13 cellular contexts compared by ENCODE assay signal in genomic region chr11:105077141-105077790, GRCh38. TPM values are rescaled to one million over a fixed set of nuclear protein-coding genes. Genes with fewer than 3 reads are reported as not detected.
DNase-seq lines count a peak whose midpoint lies in the region; ATAC-seq, FAIRE-seq and TF ChIP-seq lines count a peak whose summit lies in the region.
"Not testable (repeated sequence)": the region's sequence is repeated elsewhere in the genome, so short reads cannot be mapped to it uniquely, and the experiment has no call there.
"Had no signal": no experiment of that assay in that cellular context is flagged by ENCODE, and none has a peak within 500 bp of the region (broad histone marks: within the 10 kb centered on the region; RNA-seq: fewer than 3 reads in every experiment).

No MANE protein-coding gene starts in this region.

- POLR2A ChIA-PET in activated CD4-positive, alpha-beta memory T cell treated with anti-CD3 and anti-CD28 coated beads for 36 hours (lab: Charles Lee): interaction anchor here (1.0 to 1.3 kb wide), 2 partner anchors 30 to 169 kb away, joined by 3 to 4 read pairs; no protein-coding TSS in a partner anchor

- H3K27ac Mint-ChIP-seq in activated CD4-positive, alpha-beta memory T cell treated with anti-CD3 and anti-CD28 coated beads for 36 hours; activated naive CD4-positive, alpha-beta T cell treated with anti-CD3 and anti-CD28 coated beads, Interleukin-2, amount 50 U/mL, for 72 hours: not testable (repeated sequence)

- intact Hi-C loops in activated CD4-positive, alpha-beta memory T cell treated with anti-CD3 and anti-CD28 coated beads for 36 hours (cut with micrococcal nuclease): loop anchor here (1.0 to 2.0 kb wide), 2 partner anchors 23 to 126 kb away; no protein-coding TSS in a partner anchor

- not testable (repeated sequence) for H3K27me3 Mint-ChIP-seq in activated CD4-positive, alpha-beta memory T cell treated with anti-CD3 and anti-CD28 coated beads for 36 hours

- peaks cover 28% of the 10 kb centered on the region for H3K4me1 Mint-ChIP-seq in activated CD4-positive, alpha-beta memory T cell treated with anti-CD3 and anti-CD28 coated beads for 36 hours (ENCODE audit: low read depth)

- ATAC-seq in HG02852 (IDR thresholded peaks at IDR 0.05; ENCODE audit: unreplicated experiment) (peak; percentile 81), HG03520 (IDR thresholded peaks at IDR 0.05; ENCODE audit: unreplicated experiment) (peak; percentile 73)
- ATAC-seq in activated naive CD4-positive, alpha-beta T cell treated with anti-CD3 and anti-CD28 coated beads, Interleukin-2, amount 50 U/mL, for 72 hours: peak; percentile 80 to 98

- CTCF ChIA-PET in activated CD4-positive, alpha-beta memory T cell treated with anti-CD3 and anti-CD28 coated beads for 36 hours (lab: Charles Lee): not testable (repeated sequence)

- DNase-seq in GM12891 (ENCODE audit: insufficient read length, low spot score): not testable (repeated sequence)
- peak; percentile 76 for DNase-seq in activated CD4-positive, alpha-beta memory T cell treated with anti-CD3 and anti-CD28 coated beads for 36 hours
- DNase-seq in activated T-cell treated with anti-CD3 and anti-CD28 coated beads, Interleukin-2, amount 50 U/mL, for 48 hours: peak; percentile 44 to 58
- peak in 1 of 2 donors; percentile 19 for DNase-seq in activated naive CD4-positive, alpha-beta T cell treated with anti-CD3 and anti-CD28 coated beads, Interleukin-2, amount 50 U/mL, for 72 hours (ENCODE audit: low spot score in 2 of 2)
- DNase-seq in stimulated activated CD4-positive, alpha-beta T cell treated with anti-CD3 and anti-CD28 coated beads, Interleukin-12 subunit alpha, Interleukin-12 subunit beta, amount 100 ng/mL, for 48 hours (ENCODE audit: low read depth in 2 of 3, low spot score in 1 of 3): peak in 2 of 3 donors; percentile 26 to 35
- DNase-seq in stimulated activated CD4-positive, alpha-beta T cell treated with anti-CD3 and anti-CD28 coated beads, TNF-alpha, amount 100 ng/mL, for 48 hours (ENCODE audit: low read depth in 3 of 3): peak in 2 of 3 donors; percentile 25 to 26

- H3K4me3 Mint-ChIP-seq in activated CD4-positive, alpha-beta memory T cell treated with anti-CD3 and anti-CD28 coated beads for 36 hours: not testable (repeated sequence)

- not testable (repeated sequence) for H3K36me3 Mint-ChIP-seq in activated CD4-positive, alpha-beta memory T cell treated with anti-CD3 and anti-CD28 coated beads for 36 hours; activated naive CD4-positive, alpha-beta T cell treated with anti-CD3 and anti-CD28 coated beads, Interleukin-2, amount 50 U/mL, for 72 hours

- TF ChIP-seq POLR2A in GM12891 (IDR thresholded peaks at IDR 0.05; ENCODE audit: low read depth, low read length): not testable (repeated sequence)

- FAIRE-seq in GM12891 (lab: Jason Lieb, UNC): peak; percentile 56

- not testable (repeated sequence) for H3K9me3 Mint-ChIP-seq in activated CD4-positive, alpha-beta memory T cell treated with anti-CD3 and anti-CD28 coated beads for 36 hours; activated naive CD4-positive, alpha-beta T cell treated with anti-CD3 and anti-CD28 coated beads, Interleukin-2, amount 50 U/mL, for 72 hours

RNA-seq across cellular contexts. Expression of gene CARD16, which starts 32.1 kb away (rescaled TPM):
- polyA plus RNA-seq in GM12891 (2012; ENCODE audit: low read depth, missing spikeins): 33.7 TPM
- total RNA-seq in activated CD4-positive, alpha-beta memory T cell treated with anti-CD3 and anti-CD28 coated beads for 36 hours: 10 to 100 TPM in 1 of 2 experiments, 1 to 10 TPM in 1; 8.6 to 10.5 TPM
- 10 to 100 TPM in 1 of 2 donors, 1 to 10 TPM in 1; 9.7 to 11.1 TPM for total RNA-seq in activated naive CD4-positive, alpha-beta T cell treated with anti-CD3 and anti-CD28 coated beads, Interleukin-2, amount 50 U/mL, for 72 hours
- total RNA-seq: GM23338 had no signal
- polyA plus RNA-seq: GM23338 had no signal

RNA-seq across cellular contexts. Expression of gene CASP1, which starts 42.3 kb away (rescaled TPM):
- polyA plus RNA-seq in GM12891 (2012; ENCODE audit: low read depth, missing spikeins): 59.5 TPM
- total RNA-seq in activated CD4-positive, alpha-beta memory T cell treated with anti-CD3 and anti-CD28 coated beads for 36 hours: 10 to 100 TPM; 28.5 to 37.1 TPM
- 10 to 100 TPM; 23.6 to 46.5 TPM for total RNA-seq in activated naive CD4-positive, alpha-beta T cell treated with anti-CD3 and anti-CD28 coated beads, Interleukin-2, amount 50 U/mL, for 72 hours
- polyA plus RNA-seq: GM23338 had no signal

RNA-seq across cellular contexts. Expression of gene CASP5, which starts 54.3 kb away (rescaled TPM):
- polyA plus RNA-seq in GM12891 (2012; ENCODE audit: low read depth, missing spikeins): not detected
- not detected for total RNA-seq in activated CD4-positive, alpha-beta memory T cell treated with anti-CD3 and anti-CD28 coated beads for 36 hours
- total RNA-seq in activated naive CD4-positive, alpha-beta T cell treated with anti-CD3 and anti-CD28 coated beads, Interleukin-2, amount 50 U/mL, for 72 hours: not detected
- total RNA-seq: GM23338, IMR-90, M059J, OCI-LY7, Right ventricle myocardium inferior had no signal
- polyA plus RNA-seq: GM23338, IMR-90 had no signal
